Comparison of ENCODE assay signal across 8 cellular contexts in the genomic region with DNA sequence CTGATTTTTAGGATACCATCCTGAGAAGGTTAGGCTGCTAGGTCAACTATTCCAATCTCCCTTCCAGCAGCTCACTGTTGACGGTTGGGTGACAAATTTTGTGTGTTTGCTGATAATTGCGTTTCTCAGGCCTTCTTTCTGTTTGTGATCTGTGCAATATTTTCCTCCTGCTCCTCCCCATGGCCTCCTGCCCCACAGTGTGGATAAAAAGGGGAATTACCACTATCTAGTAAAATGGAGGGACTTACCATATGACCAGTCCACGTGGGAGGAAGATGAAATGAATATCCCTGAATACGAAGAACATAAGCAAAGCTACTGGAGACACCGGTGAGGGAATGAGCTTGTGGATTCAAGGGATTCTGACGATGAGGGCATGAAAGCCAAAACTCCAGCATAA. TPM values are rescaled to one million over a fixed set of nuclear protein-coding genes. Genes with fewer than 3 reads are reported as not detected.
DNase-seq lines count a peak whose midpoint lies in the region; ATAC-seq and TF ChIP-seq lines count a peak whose summit lies in the region.

No MANE protein-coding gene starts in this region.

- H3K9me3 ChIP-seq in RWPE2 (ENCODE audit: severe bottlenecking) (no peaks in the 10 kb centered on the region), neutrophil (no peaks in the 10 kb centered on the region)

- peak; percentile 61 for ATAC-seq in RWPE2 (ENCODE audit: low read depth)
- peak; percentile 56 for ATAC-seq in esophagus mucosa
- no peak for ATAC-seq in GM19395 (IDR thresholded peaks at IDR 0.05; ENCODE audit: unreplicated experiment)
- ATAC-seq in HG03108 (IDR thresholded peaks at IDR 0.05; ENCODE audit: unreplicated experiment) = no peak

- H3K4me3 ChIP-seq in RWPE2 (ENCODE audit: severe bottlenecking) = no peak overlapping the region
- H3K4me3 ChIP-seq in neutrophil (ENCODE audit: low read depth in 1 of 2, low read length in 1 of 2) = no peak overlapping the region

- H3K36me3 ChIP-seq in RWPE2 (ENCODE audit: low read depth) (peaks cover 85% of the 10 kb centered on the region), neutrophil (peaks cover 95% of the 10 kb centered on the region)

- H3K4me1 ChIP-seq in RWPE2 (ENCODE audit: insufficient read depth, poor library complexity, severe bottlenecking) (no peaks in the 10 kb centered on the region), neutrophil (ENCODE audit: control insufficient read depth in 1 of 2, insufficient read depth in 1 of 2, low read depth in 1 of 2, low read length in 1 of 2) (no peaks in the 10 kb centered on the region)

- DNase-seq in activated CD4-positive, alpha-beta T cell treated with anti-CD3 and anti-CD28 coated beads for 48 hours = peak; percentile 27
- DNase-seq in activated CD4-positive, alpha-beta T cell treated with anti-CD3 and anti-CD28 coated beads, Interleukin-2, amount 50 U/mL, for 1 hour = no peak
- no peak for DNase-seq in RWPE2 (ENCODE audit: low spot score)
- no peak for DNase-seq in SIG-M5 treated with dmso at 0.1 percent for 504 hours (lab: John Stamatoyannopoulos, UW; ENCODE audit: unreplicated experiment)

- TF ChIP-seq CTCF in RWPE2 (IDR thresholded peaks at IDR 0.05; ENCODE audit: poor library complexity, severe bottlenecking) (peak; percentile 53), neutrophil (IDR thresholded peaks at IDR 0.05) (peak; percentile 12)

- H3K27ac ChIP-seq in RWPE2 (ENCODE audit: poor library complexity, severe bottlenecking) (no peak overlapping the region), neutrophil (no peak overlapping the region)

- H3K27me3 ChIP-seq in RWPE2 (ENCODE audit: insufficient read depth, poor library complexity, severe bottlenecking) = no peaks in the 10 kb centered on the region
- H3K27me3 ChIP-seq in neutrophil = no peaks in the 10 kb centered on the region

RNA-seq across cellular contexts. Expression of gene CHD3, which starts 9.2 kb away (rescaled TPM):
- 50.7 TPM for total RNA-seq in esophagus mucosa

RNA-seq across cellular contexts. Expression of gene RNF227, which starts 18.3 kb away (rescaled TPM):
- total RNA-seq in esophagus mucosa = 2.4 TPM

RNA-seq across cellular contexts. Expression of gene KCNAB3, which starts 31.9 kb away (rescaled TPM):
- 0.44 TPM for total RNA-seq in esophagus mucosa

RNA-seq across cellular contexts. Expression of gene TRAPPC1, which starts 34.0 kb away (rescaled TPM):
- 108 TPM for total RNA-seq in esophagus mucosa

RNA-seq across cellular contexts. Expression of gene CNTROB, which starts 34.2 kb away (rescaled TPM):
- total RNA-seq in esophagus mucosa = 15.4 TPM

Comparison
In these comparisons a context has a peak if more than half of its experiments do, and no peak if none do; other contexts are left out.
1. ATAC-seq: peak in RWPE2 (single experiment) and esophagus mucosa (single experiment); none in GM19395 (single experiment) and HG03108 (single experiment).